Comparison of ENCODE assay signal across 18 cellular contexts in genomic region chr22:19930537-19931486, GRCh38.
"Had no signal": no experiment of that assay in that cellular context is flagged by ENCODE, and none has a peak within 500 bp of the region (broad histone marks: within the 10 kb centered on the region; RNA-seq: fewer than 3 reads in every experiment).

No MANE protein-coding gene starts in this region.

- H3K4me1 ChIP-seq: left ventricle myocardium inferior had no signal

- DNase-seq: activated CD4-positive, alpha-beta T cell treated with anti-CD3 and anti-CD28 coated beads for 1 hour; activated CD8-positive, alpha-beta memory T cell treated with anti-CD3 and anti-CD28 coated beads, Interleukin-2, amount 50 U/mL, for 48 hours; activated T-cell treated with anti-CD3 and anti-CD28 coated beads, Interleukin-2, amount 50 U/mL, for 72 hours; hippocampal formation; left ventricle myocardium inferior; naive thymus-derived CD8-positive, alpha-beta T cell; stimulated activated CD4-positive, alpha-beta T cell treated with anti-CD3 and anti-CD28 coated beads, Interleukin-15, amount 100 ng/mL, for 24 hours; stimulated activated CD4-positive, alpha-beta T cell treated with anti-CD3 and anti-CD28 coated beads, Interleukin-4, amount 100 ng/mL, for 24 hours; stomach had no signal

- H3K9me3 ChIP-seq: mucosa of descending colon, neutrophil, right atrium auricular region had no signal

- ATAC-seq: esophagus mucosa; mucosa of descending colon; naive thymus-derived CD8-positive, alpha-beta T cell had no signal

- H3K36me3 ChIP-seq: right atrium auricular region had no signal

- H3K27me3 Mint-ChIP-seq: memory B cell; naive thymus-derived CD8-positive, alpha-beta T cell had no signal

- H3K4me3 Mint-ChIP-seq: activated T-cell treated with anti-CD3 and anti-CD28 coated beads, Interleukin-2, amount 50 U/mL, for 72 hours; memory B cell; naive thymus-derived CD8-positive, alpha-beta T cell had no signal

- H3K4me3 ChIP-seq: left ventricle myocardium inferior, mucosa of descending colon, right atrium auricular region, skin epidermis, stomach had no signal

- H3K27me3 ChIP-seq: neutrophil, right atrium auricular region, stomach had no signal

- FAIRE-seq: astrocyte, colon, endometrium had no signal

- H3K27ac ChIP-seq: left ventricle myocardium inferior, neutrophil, right atrium auricular region, skin epidermis, stomach had no signal

- H3K27ac Mint-ChIP-seq: activated T-cell treated with anti-CD3 and anti-CD28 coated beads, Interleukin-2, amount 50 U/mL, for 72 hours; memory B cell had no signal
